Comparison of ENCODE assay signal across 1 cellular context in genomic region chr12:116864371-116865160, GRCh38.
TF ChIP-seq lines count a peak whose summit lies in the region.

No MANE protein-coding gene starts in this region.

TF ChIP-seq in HepG2, 621 proteins besides CTCF, POLR2A, EP300 and RAD21:
- TF ChIP-seq PAXIP1 (CRISPR knock-in tag; conservative IDR thresholded peaks at IDR 0.05) (peak; percentile 42), SAP130 (CRISPR knock-in tag; IDR thresholded peaks at IDR 0.05; ENCODE audit: low read depth) (0 out of 2 replicates have a peak, but pooled peaks have one; percentile 23), SP5 (CRISPR knock-in tag; IDR thresholded peaks at IDR 0.05; ENCODE audit: borderline replicate concordance, low read depth) (no peak), SRF (IDR thresholded peaks at IDR 0.05; ENCODE audit: low read depth, low read length) (peak; percentile 92)
- TF ChIP-seq, protein P1, sequence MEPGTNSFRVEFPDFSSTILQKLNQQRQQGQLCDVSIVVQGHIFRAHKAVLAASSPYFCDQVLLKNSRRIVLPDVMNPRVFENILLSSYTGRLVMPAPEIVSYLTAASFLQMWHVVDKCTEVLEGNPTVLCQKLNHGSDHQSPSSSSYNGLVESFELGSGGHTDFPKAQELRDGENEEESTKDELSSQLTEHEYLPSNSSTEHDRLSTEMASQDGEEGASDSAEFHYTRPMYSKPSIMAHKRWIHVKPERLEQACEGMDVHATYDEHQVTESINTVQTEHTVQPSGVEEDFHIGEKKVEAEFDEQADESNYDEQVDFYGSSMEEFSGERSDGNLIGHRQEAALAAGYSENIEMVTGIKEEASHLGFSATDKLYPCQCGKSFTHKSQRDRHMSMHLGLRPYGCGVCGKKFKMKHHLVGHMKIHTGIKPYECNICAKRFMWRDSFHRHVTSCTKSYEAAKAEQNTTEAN (CRISPR knock-in tag; conservative IDR thresholded peaks at IDR 0.05) = no peak
- TF ChIP-seq, protein P2, sequence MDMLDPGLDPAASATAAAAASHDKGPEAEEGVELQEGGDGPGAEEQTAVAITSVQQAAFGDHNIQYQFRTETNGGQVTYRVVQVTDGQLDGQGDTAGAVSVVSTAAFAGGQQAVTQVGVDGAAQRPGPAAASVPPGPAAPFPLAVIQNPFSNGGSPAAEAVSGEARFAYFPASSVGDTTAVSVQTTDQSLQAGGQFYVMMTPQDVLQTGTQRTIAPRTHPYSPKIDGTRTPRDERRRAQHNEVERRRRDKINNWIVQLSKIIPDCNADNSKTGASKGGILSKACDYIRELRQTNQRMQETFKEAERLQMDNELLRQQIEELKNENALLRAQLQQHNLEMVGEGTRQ (IDR thresholded peaks at IDR 0.05; ENCODE audit: low read depth, low read length) = no peak
- TF ChIP-seq, protein P2 (CRISPR knock-in tag; IDR thresholded peaks at IDR 0.05; ENCODE audit: borderline replicate concordance) = peak; percentile 69; the same call in 1 of the 2 replicates
- TF ChIP-seq, protein P3, sequence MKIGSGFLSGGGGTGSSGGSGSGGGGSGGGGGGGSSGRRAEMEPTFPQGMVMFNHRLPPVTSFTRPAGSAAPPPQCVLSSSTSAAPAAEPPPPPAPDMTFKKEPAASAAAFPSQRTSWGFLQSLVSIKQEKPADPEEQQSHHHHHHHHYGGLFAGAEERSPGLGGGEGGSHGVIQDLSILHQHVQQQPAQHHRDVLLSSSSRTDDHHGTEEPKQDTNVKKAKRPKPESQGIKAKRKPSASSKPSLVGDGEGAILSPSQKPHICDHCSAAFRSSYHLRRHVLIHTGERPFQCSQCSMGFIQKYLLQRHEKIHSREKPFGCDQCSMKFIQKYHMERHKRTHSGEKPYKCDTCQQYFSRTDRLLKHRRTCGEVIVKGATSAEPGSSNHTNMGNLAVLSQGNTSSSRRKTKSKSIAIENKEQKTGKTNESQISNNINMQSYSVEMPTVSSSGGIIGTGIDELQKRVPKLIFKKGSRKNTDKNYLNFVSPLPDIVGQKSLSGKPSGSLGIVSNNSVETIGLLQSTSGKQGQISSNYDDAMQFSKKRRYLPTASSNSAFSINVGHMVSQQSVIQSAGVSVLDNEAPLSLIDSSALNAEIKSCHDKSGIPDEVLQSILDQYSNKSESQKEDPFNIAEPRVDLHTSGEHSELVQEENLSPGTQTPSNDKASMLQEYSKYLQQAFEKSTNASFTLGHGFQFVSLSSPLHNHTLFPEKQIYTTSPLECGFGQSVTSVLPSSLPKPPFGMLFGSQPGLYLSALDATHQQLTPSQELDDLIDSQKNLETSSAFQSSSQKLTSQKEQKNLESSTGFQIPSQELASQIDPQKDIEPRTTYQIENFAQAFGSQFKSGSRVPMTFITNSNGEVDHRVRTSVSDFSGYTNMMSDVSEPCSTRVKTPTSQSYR (CRISPR knock-in tag; IDR thresholded peaks at IDR 0.05; ENCODE audit: borderline replicate concordance) = peak; percentile 91; the same call in 1 of the 2 replicates
